Comparison of ENCODE assay signal across 7 cellular contexts in the genomic region with DNA sequence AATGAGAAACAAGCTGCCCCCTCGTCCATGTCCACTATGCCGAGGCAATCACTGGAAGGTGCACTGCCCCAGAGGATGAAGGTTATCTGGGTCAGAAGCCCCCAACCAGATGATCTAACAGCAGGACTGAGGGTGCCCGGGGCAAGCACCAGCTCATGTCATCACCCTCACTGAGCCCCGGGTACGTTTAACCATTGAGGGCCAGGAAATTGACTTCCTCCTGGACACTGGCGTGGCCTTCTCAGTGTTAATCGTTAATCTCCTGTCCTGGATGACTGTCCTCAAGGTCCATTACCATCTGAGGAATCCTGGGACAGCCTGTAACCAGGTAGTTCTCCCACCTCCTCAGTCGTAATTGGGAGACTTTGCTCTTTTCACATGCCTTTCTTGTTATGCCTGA. TPM values are rescaled to one million over a fixed set of nuclear protein-coding genes. Genes with fewer than 3 reads are reported as not detected.
"Had no signal": no experiment of that assay in that cellular context is flagged by ENCODE, and none has a peak within 500 bp of the region (broad histone marks: within the 10 kb centered on the region; RNA-seq: fewer than 3 reads in every experiment).

No MANE protein-coding gene starts in this region.

RNA-seq across cellular contexts. Expression of a gene that starts 11.7 kb away (rescaled TPM):
- total RNA-seq: GM23248, HFFc6 had no signal
- polyA plus RNA-seq: GM23248 had no signal

RNA-seq across cellular contexts. Expression of a gene that starts 12.7 kb away (rescaled TPM):
- total RNA-seq: GM23248, GM23338, H1, H4, H7, HFFc6 had no signal
- polyA plus RNA-seq: GM23248, GM23338 had no signal

RNA-seq across cellular contexts. Expression of a gene that starts 18.0 kb away (rescaled TPM):
- total RNA-seq: GM23248, H4, H7, HFFc6 had no signal
- polyA plus RNA-seq: GM23248 had no signal

RNA-seq across cellular contexts. Expression of a gene that starts 24.3 kb away (rescaled TPM):
- total RNA-seq: GM23248, GM23338, H1, H4, H7, H9, HFFc6 had no signal
- polyA plus RNA-seq: GM23248, GM23338 had no signal
